10 cellular contexts compared by ENCODE assay signal in the genomic region with DNA sequence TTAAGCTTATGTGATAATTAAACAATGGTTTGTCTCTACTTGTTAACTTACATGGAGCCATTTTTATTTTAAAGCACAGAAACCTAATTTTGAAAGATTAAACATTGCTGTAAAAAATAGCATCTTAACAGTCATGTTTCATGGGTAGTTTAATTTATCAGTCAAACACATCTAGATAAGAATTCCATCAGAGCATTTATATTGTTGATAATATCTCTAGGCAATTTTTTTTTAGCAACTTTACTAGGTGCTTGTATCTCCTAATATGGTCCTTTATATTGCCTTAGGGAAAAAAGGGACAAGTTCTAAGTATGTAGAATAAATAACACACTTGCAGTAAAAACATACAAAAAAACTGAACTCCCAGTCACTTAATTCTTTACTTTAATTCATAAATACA. TPM values are rescaled to one million over a fixed set of nuclear protein-coding genes. Genes with fewer than 3 reads are reported as not detected.
DNase-seq lines count a peak whose midpoint lies in the region; ATAC-seq and TF ChIP-seq lines count a peak whose summit lies in the region.
"Had no signal": no experiment of that assay in that cellular context is flagged by ENCODE, and none has a peak within 500 bp of the region (broad histone marks: within the 10 kb centered on the region; RNA-seq: fewer than 3 reads in every experiment).

No MANE protein-coding gene starts in this region.

- H3K4me1 ChIP-seq in adipocyte (ENCODE audit: control insufficient read depth, insufficient read depth, low read length) (no peaks in the 10 kb centered on the region), prostate gland (replicated peaks) (no peaks in the 10 kb centered on the region)
- no peaks in the 10 kb centered on the region for H3K4me1 ChIP-seq in CD8-positive, alpha-beta memory T cell (ENCODE audit: insufficient read depth, low read length)

- peaks cover 51% of the 10 kb centered on the region for H3K4me1 Mint-ChIP-seq in glutamatergic neuron (ENCODE audit: low read depth, unreplicated experiment)
- no peaks in the 10 kb centered on the region for H3K4me1 Mint-ChIP-seq in CD8-positive, alpha-beta memory T cell
- H3K4me1 Mint-ChIP-seq: activated naive CD8-positive, alpha-beta T cell treated with anti-CD3 and anti-CD28 coated beads, Interleukin-2, amount 50 U/mL, for 24 hours; natural killer cell had no signal

- H3K4me3 Mint-ChIP-seq in glutamatergic neuron (ENCODE audit: unreplicated experiment) = peak overlapping the region; percentile 95
- no peak overlapping the region for H3K4me3 Mint-ChIP-seq in CD8-positive, alpha-beta memory T cell
- H3K4me3 Mint-ChIP-seq: activated naive CD8-positive, alpha-beta T cell treated with anti-CD3 and anti-CD28 coated beads, Interleukin-2, amount 50 U/mL, for 24 hours; natural killer cell had no signal

- H3K9me3 ChIP-seq in adipocyte (ENCODE audit: control insufficient read depth, low read length) = no peaks in the 10 kb centered on the region
- no peaks in the 10 kb centered on the region for H3K9me3 ChIP-seq in prostate gland
- H3K9me3 ChIP-seq in CD8-positive, alpha-beta memory T cell (ENCODE audit: low read length) = no peaks in the 10 kb centered on the region

- intact Hi-C loops in prostate gland (cut with DNase I) = no loop called here

- no peak for TF ChIP-seq POLR2A in prostate gland (IDR thresholded peaks at IDR 0.05)

- H3K27me3 Mint-ChIP-seq in glutamatergic neuron (ENCODE audit: unreplicated experiment) = no peaks in the 10 kb centered on the region
- peaks cover 0 to 14% of the 10 kb centered on the region in 2 donors for H3K27me3 Mint-ChIP-seq in CD8-positive, alpha-beta memory T cell
- H3K27me3 Mint-ChIP-seq: activated naive CD8-positive, alpha-beta T cell treated with anti-CD3 and anti-CD28 coated beads, Interleukin-2, amount 50 U/mL, for 24 hours had no signal

- H3K9ac ChIP-seq in adipocyte (ENCODE audit: low read length) = peak overlapping the region; percentile 77

- no peak for ATAC-seq in GM19455 (IDR thresholded peaks at IDR 0.05; ENCODE audit: unreplicated experiment)
- ATAC-seq in GM21515 (IDR thresholded peaks at IDR 0.05; ENCODE audit: unreplicated experiment) = no peak
- ATAC-seq in HG02798 (IDR thresholded peaks at IDR 0.05; ENCODE audit: poor library complexity, unreplicated experiment) = no peak
- ATAC-seq: activated naive CD8-positive, alpha-beta T cell treated with anti-CD3 and anti-CD28 coated beads, Interleukin-2, amount 50 U/mL, for 24 hours; natural killer cell had no signal

- no peaks in the 10 kb centered on the region for H3K27me3 ChIP-seq in adipocyte (replicated peaks; ENCODE audit: control insufficient read depth, insufficient read depth, low read length)
- no peaks in the 10 kb centered on the region for H3K27me3 ChIP-seq in prostate gland (replicated peaks; ENCODE audit: insufficient read depth)
- no peaks in the 10 kb centered on the region for H3K27me3 ChIP-seq in CD8-positive, alpha-beta memory T cell (ENCODE audit: insufficient read depth, low read length, poor library complexity, severe bottlenecking)

- H3K9me3 Mint-ChIP-seq in glutamatergic neuron (ENCODE audit: unreplicated experiment) = no peaks in the 10 kb centered on the region
- no peaks in the 10 kb centered on the region for H3K9me3 Mint-ChIP-seq in CD8-positive, alpha-beta memory T cell
- H3K9me3 Mint-ChIP-seq: activated naive CD8-positive, alpha-beta T cell treated with anti-CD3 and anti-CD28 coated beads, Interleukin-2, amount 50 U/mL, for 24 hours; natural killer cell had no signal

- H3K36me3 ChIP-seq in adipocyte (ENCODE audit: control insufficient read depth, insufficient read depth, low read length, severe bottlenecking) = no peaks in the 10 kb centered on the region
- H3K36me3 ChIP-seq in prostate gland = no peaks in the 10 kb centered on the region
- H3K36me3 ChIP-seq in CD8-positive, alpha-beta memory T cell (ENCODE audit: insufficient read depth, low read length) = no peaks in the 10 kb centered on the region

- no peak overlapping the region for H3K27ac Mint-ChIP-seq in glutamatergic neuron (ENCODE audit: unreplicated experiment)
- no peak overlapping the region for H3K27ac Mint-ChIP-seq in CD8-positive, alpha-beta memory T cell
- H3K27ac Mint-ChIP-seq: activated naive CD8-positive, alpha-beta T cell treated with anti-CD3 and anti-CD28 coated beads, Interleukin-2, amount 50 U/mL, for 24 hours; natural killer cell had no signal

- peak overlapping the region; percentile 89 for H3K4me3 ChIP-seq in adipocyte (ENCODE audit: low read length)
- peak overlapping the region; percentile 18 to 27 for H3K4me3 ChIP-seq in prostate gland
- H3K4me3 ChIP-seq in CD8-positive, alpha-beta memory T cell (ENCODE audit: low read length) = no peak overlapping the region

- H3K27ac ChIP-seq in prostate gland = no peak overlapping the region
- no peak overlapping the region for H3K27ac ChIP-seq in CD8-positive, alpha-beta memory T cell (ENCODE audit: low read depth, low read length)

- TF ChIP-seq CTCF in glutamatergic neuron (IDR thresholded peaks at IDR 0.05; ENCODE audit: partially characterized antibody, unreplicated experiment) (no peak), prostate gland (IDR thresholded peaks at IDR 0.05) (no peak)

- no peaks in the 10 kb centered on the region for H3K36me3 Mint-ChIP-seq in glutamatergic neuron (ENCODE audit: unreplicated experiment)
- H3K36me3 Mint-ChIP-seq in CD8-positive, alpha-beta memory T cell = no peaks in the 10 kb centered on the region
- H3K36me3 Mint-ChIP-seq: natural killer cell had no signal

- DNase-seq in DMS 273 treated with DMSO at 0.1 percent for 48 hours (lab: John Stamatoyannopoulos, UW) = peak; percentile 34
- DNase-seq in adipocyte (ENCODE audit: low read depth) = no peak
- DNase-seq in glutamatergic neuron = no peak
- no peak for DNase-seq in prostate gland (ENCODE audit: low spot score)
- DNase-seq in CD8-positive, alpha-beta memory T cell = no peak
- DNase-seq: activated naive CD8-positive, alpha-beta T cell treated with anti-CD3 and anti-CD28 coated beads, Interleukin-2, amount 50 U/mL, for 24 hours; natural killer cell had no signal

- POLR2A ChIA-PET in CD8-positive, alpha-beta memory T cell (lab: Charles Lee) = no interaction called here

- CTCF ChIA-PET in CD8-positive, alpha-beta memory T cell (lab: Charles Lee) = no interaction called here

RNA-seq across cellular contexts. Expression of a gene that starts 0.9 kb away (rescaled TPM):
- total RNA-seq in glutamatergic neuron (ENCODE audit: unreplicated experiment) = 23.0 TPM
- total RNA-seq in prostate gland = 1 to 10 TPM; 3.3 to 4.0 TPM
- not detected for total RNA-seq in CD8-positive, alpha-beta memory T cell
- polyA plus RNA-seq in CD8-positive, alpha-beta memory T cell = not detected
- total RNA-seq: natural killer cell had no signal

Comparison
In these comparisons a context has a peak if more than half of its experiments do, and no peak if none do; other contexts are left out.
1. RNA of a gene that starts 0.9 kb away (total RNA-seq): 23.0 TPM in glutamatergic neuron (single experiment) and 3.3 to 4.0 TPM in prostate gland; not detected in CD8-positive, alpha-beta memory T cell; every median in the first group is over 4 times any median in the second.